Comparison of ENCODE assay signal across 10 cellular contexts in the genomic region with DNA sequence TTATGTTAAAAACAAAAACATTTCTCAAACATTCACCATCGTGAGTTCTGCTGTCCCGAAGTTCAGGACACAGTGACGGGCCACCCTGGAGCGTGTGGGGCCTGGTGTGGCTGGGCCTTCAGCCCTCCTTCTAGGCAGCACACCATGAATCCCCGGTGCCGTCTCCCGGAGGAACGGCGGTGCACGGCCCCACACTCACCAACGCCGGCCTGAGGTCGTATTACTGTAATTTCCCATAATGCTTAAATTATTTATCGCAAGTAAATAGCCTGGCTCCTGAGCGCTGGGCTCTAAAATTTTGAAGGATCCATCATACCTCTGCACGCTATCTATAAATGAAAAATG. TPM values are rescaled to one million over a fixed set of nuclear protein-coding genes. Genes with fewer than 3 reads are reported as not detected.
DNase-seq lines count a peak whose midpoint lies in the region; ATAC-seq and TF ChIP-seq lines count a peak whose summit lies in the region.
"Had no signal": no experiment of that assay in that cellular context is flagged by ENCODE, and none has a peak within 500 bp of the region (broad histone marks: within the 10 kb centered on the region; RNA-seq: fewer than 3 reads in every experiment).

No MANE protein-coding gene starts in this region.

- H3K36me3 Mint-ChIP-seq in activated CD8-positive, alpha-beta T cell treated with anti-CD3 and anti-CD28 coated beads, Interleukin-2, amount 10 ng/mL, durations not matched to agents 7 days and 5 days (ENCODE audit: low read depth), result peaks cover 1% of the 10 kb centered on the region

- H3K36me3 ChIP-seq in mucosa of descending colon (ENCODE audit: low read depth), result no peaks in the 10 kb centered on the region
- H3K36me3 ChIP-seq in upper lobe of right lung, result no peaks in the 10 kb centered on the region

- DNase-seq in cardiac septum (ENCODE audit: low spot score) (peak; percentile 22), Right ventricle myocardium superior (no peak), mucosa of descending colon (peak in 2 of 3 donors; percentile 14 to 25), upper lobe of right lung (peak; percentile 49), cerebellar cortex (ENCODE audit: low spot score) (no peak), HK-2 (ENCODE audit: unreplicated experiment) (no peak)
- DNase-seq in activated CD8-positive, alpha-beta T cell treated with anti-CD3 and anti-CD28 coated beads, Interleukin-2, amount 10 ng/mL, durations not matched to agents 7 days and 5 days, result no peak
- DNase-seq: activated gamma-delta T cell, NCI-H1436 treated with DMSO at 0.1 percent for 48 hours had no signal

- H3K4me3 Mint-ChIP-seq in activated CD8-positive, alpha-beta T cell treated with anti-CD3 and anti-CD28 coated beads, Interleukin-2, amount 10 ng/mL, durations not matched to agents 7 days and 5 days, result peak overlapping the region; percentile 81

- peaks cover 13% of the 10 kb centered on the region for H3K4me1 ChIP-seq in mucosa of descending colon (ENCODE audit: low read depth)
- H3K4me1 ChIP-seq in upper lobe of right lung, result peaks cover 13% of the 10 kb centered on the region

- H3K27me3 Mint-ChIP-seq in activated CD8-positive, alpha-beta T cell treated with anti-CD3 and anti-CD28 coated beads, Interleukin-2, amount 10 ng/mL, durations not matched to agents 7 days and 5 days (ENCODE audit: low read depth), result peaks cover 20% of the 10 kb centered on the region

- TF ChIP-seq CTCF in mucosa of descending colon (IDR thresholded peaks at IDR 0.05), result no peak
- no peak for TF ChIP-seq CTCF in upper lobe of right lung (IDR thresholded peaks at IDR 0.05)

- H3K27ac ChIP-seq in upper lobe of right lung, result no peak overlapping the region

- H3K4me3 ChIP-seq in mucosa of descending colon (no peak overlapping the region), upper lobe of right lung (no peak overlapping the region)

- no peaks in the 10 kb centered on the region for H3K9me3 Mint-ChIP-seq in activated CD8-positive, alpha-beta T cell treated with anti-CD3 and anti-CD28 coated beads, Interleukin-2, amount 10 ng/mL, durations not matched to agents 7 days and 5 days (ENCODE audit: insufficient read depth)

- ATAC-seq in Right ventricle myocardium superior (ENCODE audit: poor library complexity), result no peak
- ATAC-seq in activated CD8-positive, alpha-beta T cell treated with anti-CD3 and anti-CD28 coated beads, Interleukin-2, amount 10 ng/mL, durations not matched to agents 7 days and 5 days, result no peak
- ATAC-seq in mucosa of descending colon, result no peak
- no peak for ATAC-seq in upper lobe of right lung
- ATAC-seq in GM21381 (IDR thresholded peaks at IDR 0.05; ENCODE audit: unreplicated experiment), result no peak

- CTCF ChIA-PET in activated CD8-positive, alpha-beta T cell treated with anti-CD3 and anti-CD28 coated beads, Interleukin-2, amount 10 ng/mL, durations not matched to agents 7 days and 5 days (lab: Charles Lee), result no interaction called here

- H3K9me3 ChIP-seq in mucosa of descending colon (no peaks in the 10 kb centered on the region), upper lobe of right lung (no peaks in the 10 kb centered on the region)

- intact Hi-C loops in cardiac septum (cut with DNase I), result no loop called here
- intact Hi-C loops in Right ventricle myocardium superior (cut with DNase I), result no loop called here
- intact Hi-C loops in mucosa of descending colon (cut with DNase I, micrococcal nuclease), result no loop called here
- intact Hi-C loops in upper lobe of right lung (cut with DNase I), result no loop called here

- POLR2A ChIA-PET in activated CD8-positive, alpha-beta T cell treated with anti-CD3 and anti-CD28 coated beads, Interleukin-2, amount 10 ng/mL, durations not matched to agents 7 days and 5 days (lab: Charles Lee), result no interaction called here

- H3K27ac Mint-ChIP-seq in activated CD8-positive, alpha-beta T cell treated with anti-CD3 and anti-CD28 coated beads, Interleukin-2, amount 10 ng/mL, durations not matched to agents 7 days and 5 days, result no peak overlapping the region

- peaks cover 8% of the 10 kb centered on the region for H3K4me1 Mint-ChIP-seq in activated CD8-positive, alpha-beta T cell treated with anti-CD3 and anti-CD28 coated beads, Interleukin-2, amount 10 ng/mL, durations not matched to agents 7 days and 5 days (ENCODE audit: low read depth)

- no peaks in the 10 kb centered on the region for H3K27me3 ChIP-seq in upper lobe of right lung

RNA-seq across cellular contexts. Expression of a gene that starts 1.4 kb away (rescaled TPM):
- 5.9 TPM for total RNA-seq in cardiac septum
- 5.9 TPM for total RNA-seq in Right ventricle myocardium superior
- 10 to 100 TPM; 19.1 to 21.1 TPM for total RNA-seq in activated CD8-positive, alpha-beta T cell treated with anti-CD3 and anti-CD28 coated beads, Interleukin-2, amount 10 ng/mL, durations not matched to agents 7 days and 5 days
- total RNA-seq in mucosa of descending colon, result 10 to 100 TPM in 2 of 3 donors, 1 to 10 TPM in 1; 4.5 to 11.5 (median 11.1) TPM
- 13.2 TPM for total RNA-seq in upper lobe of right lung

RNA-seq across cellular contexts. Expression of a gene that starts 25.7 kb away (rescaled TPM):
- total RNA-seq in cardiac septum, result 3.8 TPM
- total RNA-seq in Right ventricle myocardium superior, result 3.9 TPM
- total RNA-seq in activated CD8-positive, alpha-beta T cell treated with anti-CD3 and anti-CD28 coated beads, Interleukin-2, amount 10 ng/mL, durations not matched to agents 7 days and 5 days, result 1 to 10 TPM; 3.3 to 3.8 TPM
- 10 to 100 TPM in 2 of 3 donors, 1 to 10 TPM in 1; 6.9 to 12.2 (median 11.1) TPM for total RNA-seq in mucosa of descending colon
- total RNA-seq in upper lobe of right lung, result 6.3 TPM

Comparison
In these comparisons a context has a peak if more than half of its experiments do, and no peak if none do; other contexts are left out.
1. DNase-seq: peak in cardiac septum (single experiment), mucosa of descending colon (2 of 3) and upper lobe of right lung (single experiment); none in Right ventricle myocardium superior (single experiment), activated CD8-positive, alpha-beta T cell treated with anti-CD3 and anti-CD28 coated beads, Interleukin-2, amount 10 ng/mL, durations not matched to agents 7 days and 5 days (single experiment), cerebellar cortex (single experiment) and HK-2 (single experiment).